16 cellular contexts compared by ENCODE assay signal in genomic region chrX:87727615-87728014, GRCh38.
DNase-seq lines count a peak whose midpoint lies in the region; ATAC-seq and FAIRE-seq lines count a peak whose summit lies in the region.
"Had no signal": no experiment of that assay in that cellular context is flagged by ENCODE, and none has a peak within 500 bp of the region (broad histone marks: within the 10 kb centered on the region; RNA-seq: fewer than 3 reads in every experiment).

No MANE protein-coding gene starts in this region.

- ATAC-seq in HG02840 (IDR thresholded peaks at IDR 0.05; ENCODE audit: low FRiP score, unreplicated experiment) (no peak), GM21619 (IDR thresholded peaks at IDR 0.05; ENCODE audit: unreplicated experiment) (no peak)
- ATAC-seq: PC-3 had no signal

- no peak for FAIRE-seq in urothelium cell line (lab: Jason Lieb, UNC)
- FAIRE-seq: GM19239 had no signal

- DNase-seq in DMS153 (lab: John Stamatoyannopoulos, UW) = peak; percentile 2
- DNase-seq in DMS153 treated with DMSO at 0.1 percent for 48 hours (lab: John Stamatoyannopoulos, UW; ENCODE audit: unreplicated experiment) = no peak
- DNase-seq in NCI-H1930 (lab: John Stamatoyannopoulos, UW) = peak; percentile 3 to 44
- DNase-seq in SHP77 (lab: John Stamatoyannopoulos, UW) = peak; percentile 30 to 46
- DNase-seq in urothelium cell line (ENCODE audit: low spot score) = peak; percentile 4
- no peak for DNase-seq in NCI-H1417 (lab: John Stamatoyannopoulos, UW)
- DNase-seq: C1 segment of cervical spinal cord, DMS 273 treated with DMSO at 0.1 percent for 48 hours, H7, Karpas-422, NCI-H2107, NCI-H69, PC-3 had no signal

Comparison
In these comparisons a context has a peak if more than half of its experiments do, and no peak if none do; other contexts are left out.
1. DNase-seq: peak in DMS153 (single experiment), NCI-H1930 (2 of 2), SHP77 (2 of 2) and urothelium cell line (single experiment); none in DMS153 treated with DMSO at 0.1 percent for 48 hours (single experiment) and NCI-H1417 (0 of 3).